Comparison of ENCODE assay signal across 22 cellular contexts in genomic region chr17:81931557-81932332, GRCh38. TPM values are rescaled to one million over a fixed set of nuclear protein-coding genes. Genes with fewer than 3 reads are reported as not detected.
A peak's percentile ranks its signal among the peaks of the same experiment; 100 is the strongest.
DNase-seq lines count a peak whose midpoint lies in the region; ATAC-seq and TF ChIP-seq lines count a peak whose summit lies in the region.
"Had no signal": no experiment of that assay in that cellular context is flagged by ENCODE, and none has a peak within 500 bp of the region (broad histone marks: within the 10 kb centered on the region; RNA-seq: fewer than 3 reads in every experiment).

No MANE protein-coding gene starts in this region.

- H3K27ac ChIP-seq in osteoblast (ENCODE audit: low read depth, low read length) = no peak overlapping the region
- H3K27ac ChIP-seq: heart left ventricle, lower lobe of right lung, pancreas, right lobe of liver, upper lobe of left lung had no signal

- peaks cover 12% of the 10 kb centered on the region for H3K36me3 ChIP-seq in osteoblast (ENCODE audit: insufficient read depth, low read length)
- H3K36me3 ChIP-seq: heart left ventricle, lower lobe of right lung, pancreas, right lobe of liver, upper lobe of left lung had no signal

- no peak overlapping the region for H3K4me3 ChIP-seq in osteoblast (ENCODE audit: insufficient read depth, low read length)
- H3K4me3 ChIP-seq: HAP-1, heart left ventricle, lower lobe of right lung, pancreas, right lobe of liver, upper lobe of left lung had no signal

- peaks cover 10% of the 10 kb centered on the region for H3K27me3 Mint-ChIP-seq in activated naive CD8-positive, alpha-beta T cell treated with anti-CD3 and anti-CD28 coated beads for 36 hours
- peaks cover 4% of the 10 kb centered on the region for H3K27me3 Mint-ChIP-seq in activated naive CD8-positive, alpha-beta T cell treated with anti-CD3 and anti-CD28 coated beads, Interleukin-2, amount 50 U/mL, for 24 hours
- H3K27me3 Mint-ChIP-seq in effector memory CD8-positive, alpha-beta T cell = peaks cover 6 to 50% of the 10 kb centered on the region in 2 donors

- no peak overlapping the region for H3K4me3 Mint-ChIP-seq in activated naive CD8-positive, alpha-beta T cell treated with anti-CD3 and anti-CD28 coated beads for 36 hours
- no peak overlapping the region for H3K4me3 Mint-ChIP-seq in activated naive CD8-positive, alpha-beta T cell treated with anti-CD3 and anti-CD28 coated beads, Interleukin-2, amount 50 U/mL, for 24 hours
- H3K4me3 Mint-ChIP-seq in effector memory CD8-positive, alpha-beta T cell = no peak overlapping the region
- H3K4me3 Mint-ChIP-seq: activated CD4-positive, alpha-beta T cell treated with anti-CD3 and anti-CD28 coated beads, Interleukin-2, amount 10 ng/mL, durations not matched to agents 7 days and 5 days; endodermal cell; immature natural killer cell had no signal

- peaks cover 18% of the 10 kb centered on the region for H4K20me1 ChIP-seq in osteoblast (ENCODE audit: insufficient read depth, low read length)

- peaks cover 26% of the 10 kb centered on the region for H3K4me1 Mint-ChIP-seq in activated naive CD8-positive, alpha-beta T cell treated with anti-CD3 and anti-CD28 coated beads for 36 hours
- H3K4me1 Mint-ChIP-seq in activated naive CD8-positive, alpha-beta T cell treated with anti-CD3 and anti-CD28 coated beads, Interleukin-2, amount 50 U/mL, for 24 hours = peaks cover 33% of the 10 kb centered on the region
- H3K4me1 Mint-ChIP-seq in effector memory CD8-positive, alpha-beta T cell (ENCODE audit: low read depth in 2 of 2) = peaks cover 5% of the 10 kb centered on the region in 2 donors
- H3K4me1 Mint-ChIP-seq: endodermal cell had no signal

- peaks cover 10% of the 10 kb centered on the region for H3K4me1 ChIP-seq in osteoblast (ENCODE audit: insufficient read depth, low read length)

- H3K9me3 ChIP-seq in osteoblast (ENCODE audit: low read depth, low read length) = no peaks in the 10 kb centered on the region
- H3K9me3 ChIP-seq: HAP-1, heart left ventricle, lower lobe of right lung, pancreas, right lobe of liver, upper lobe of left lung had no signal

- peak overlapping the region; percentile 35 for H3K27ac Mint-ChIP-seq in activated naive CD8-positive, alpha-beta T cell treated with anti-CD3 and anti-CD28 coated beads for 36 hours
- no peak overlapping the region for H3K27ac Mint-ChIP-seq in activated naive CD8-positive, alpha-beta T cell treated with anti-CD3 and anti-CD28 coated beads, Interleukin-2, amount 50 U/mL, for 24 hours
- no peak overlapping the region for H3K27ac Mint-ChIP-seq in effector memory CD8-positive, alpha-beta T cell
- H3K27ac Mint-ChIP-seq: activated CD4-positive, alpha-beta T cell treated with anti-CD3 and anti-CD28 coated beads, Interleukin-2, amount 10 ng/mL, durations not matched to agents 7 days and 5 days; endodermal cell; immature natural killer cell had no signal

- TF ChIP-seq POLR2A in Raji (IDR thresholded peaks at IDR 0.05; ENCODE audit: insufficient read depth, low read depth, low read length) = peak; percentile 58; the same call in 1 of the 2 replicates

- H3K27me3 ChIP-seq in osteoblast (ENCODE audit: insufficient read depth, low read length) = no peaks in the 10 kb centered on the region
- H3K27me3 ChIP-seq: pancreas, right lobe of liver had no signal

- H2AFZ ChIP-seq in osteoblast (ENCODE audit: low read length) = no peak overlapping the region

- no peaks in the 10 kb centered on the region for H3K9me3 Mint-ChIP-seq in activated naive CD8-positive, alpha-beta T cell treated with anti-CD3 and anti-CD28 coated beads for 36 hours
- H3K9me3 Mint-ChIP-seq in activated naive CD8-positive, alpha-beta T cell treated with anti-CD3 and anti-CD28 coated beads, Interleukin-2, amount 50 U/mL, for 24 hours = no peaks in the 10 kb centered on the region
- H3K9me3 Mint-ChIP-seq in effector memory CD8-positive, alpha-beta T cell = no peaks in the 10 kb centered on the region
- H3K9me3 Mint-ChIP-seq: activated CD4-positive, alpha-beta T cell treated with anti-CD3 and anti-CD28 coated beads, Interleukin-2, amount 10 ng/mL, durations not matched to agents 7 days and 5 days; endodermal cell; immature natural killer cell; stimulated activated naive CD8-positive, alpha-beta T cell treated with anti-CD3 and anti-CD28 coated beads, Interleukin-15, amount 100 ng/mL, for 72 hours had no signal

- H3K79me2 ChIP-seq in osteoblast (ENCODE audit: insufficient read depth, low read length) = peaks cover 9% of the 10 kb centered on the region

- DNase-seq in activated naive CD8-positive, alpha-beta T cell treated with anti-CD3 and anti-CD28 coated beads for 36 hours = no peak
- no peak for DNase-seq in activated naive CD8-positive, alpha-beta T cell treated with anti-CD3 and anti-CD28 coated beads, Interleukin-2, amount 50 U/mL, for 24 hours
- DNase-seq in NCI-H1694 treated with DMSO at 0.1 percent for 48 hours (lab: John Stamatoyannopoulos, UW) (peak; percentile 91), osteoblast (ENCODE audit: insufficient read length, low spot score, missing footprints) (peak; percentile 85), SW480 (ENCODE audit: low spot score) (no peak)
- DNase-seq in effector memory CD8-positive, alpha-beta T cell = no peak
- DNase-seq: activated CD4-positive, alpha-beta T cell treated with anti-CD3 and anti-CD28 coated beads, Interleukin-2, amount 10 ng/mL, durations not matched to agents 7 days and 5 days; activated CD8-positive, alpha-beta memory T cell treated with anti-CD3 and anti-CD28 coated beads, Interleukin-2, amount 50 U/mL, for 4 hours; activated gamma-delta T cell treated with Interleukin-2 at 50 U/mL for 16 hours; anterior cingulate cortex; endodermal cell; heart left ventricle; immature natural killer cell; lower lobe of right lung; PC-3; stimulated activated naive CD8-positive, alpha-beta T cell treated with anti-CD3 and anti-CD28 coated beads, Interleukin-15, amount 100 ng/mL, for 72 hours had no signal

- H3K36me3 Mint-ChIP-seq in activated naive CD8-positive, alpha-beta T cell treated with anti-CD3 and anti-CD28 coated beads for 36 hours = peaks cover 19% of the 10 kb centered on the region
- H3K36me3 Mint-ChIP-seq in activated naive CD8-positive, alpha-beta T cell treated with anti-CD3 and anti-CD28 coated beads, Interleukin-2, amount 50 U/mL, for 24 hours (ENCODE audit: low read depth) = peaks cover 19% of the 10 kb centered on the region
- peaks cover 14% of the 10 kb centered on the region for H3K36me3 Mint-ChIP-seq in effector memory CD8-positive, alpha-beta T cell (ENCODE audit: insufficient read depth)
- H3K36me3 Mint-ChIP-seq: immature natural killer cell had no signal

- ATAC-seq in activated naive CD8-positive, alpha-beta T cell treated with anti-CD3 and anti-CD28 coated beads, Interleukin-2, amount 50 U/mL, for 24 hours = no peak
- no peak for ATAC-seq in effector memory CD8-positive, alpha-beta T cell (replicated peaks)
- no peak for ATAC-seq in HG02973 (IDR thresholded peaks at IDR 0.05; ENCODE audit: unreplicated experiment)
- ATAC-seq: heart left ventricle; lower lobe of right lung; pancreas; PC-3; right lobe of liver; stimulated activated naive CD8-positive, alpha-beta T cell treated with anti-CD3 and anti-CD28 coated beads, Interleukin-15, amount 100 ng/mL, for 72 hours had no signal

- H3K4me2 ChIP-seq in osteoblast (ENCODE audit: insufficient read depth, low read length) = no peak overlapping the region

- no peak for TF ChIP-seq CTCF in osteoblast (IDR thresholded peaks at IDR 0.05; ENCODE audit: extremely low read depth, low read depth, low read length)

RNA-seq across cellular contexts. Expression of gene MAFG, which starts 4.2 kb away (rescaled TPM):
- total RNA-seq in activated naive CD8-positive, alpha-beta T cell treated with anti-CD3 and anti-CD28 coated beads for 36 hours = 10 to 100 TPM; 18.4 to 19.2 TPM
- 27.1 and 32.6 TPM in 2 replicates for total RNA-seq in osteoblast

RNA-seq across cellular contexts. Expression of gene PYCR1, which starts 5.4 kb away (rescaled TPM):
- total RNA-seq in activated naive CD8-positive, alpha-beta T cell treated with anti-CD3 and anti-CD28 coated beads for 36 hours = 100 to 1,000 TPM; 158 to 169 TPM
- total RNA-seq in osteoblast = 121 and 141 TPM in 2 replicates

RNA-seq across cellular contexts. Expression of gene SIRT7, which starts 13.8 kb away (rescaled TPM):
- total RNA-seq in activated naive CD8-positive, alpha-beta T cell treated with anti-CD3 and anti-CD28 coated beads for 36 hours = 10 to 100 TPM; 27.3 to 30.1 TPM
- 15.0 and 22.1 TPM in 2 replicates for total RNA-seq in osteoblast

RNA-seq across cellular contexts. Expression of gene MYADML2, which starts 15.3 kb away (rescaled TPM):
- not detected for total RNA-seq in activated naive CD8-positive, alpha-beta T cell treated with anti-CD3 and anti-CD28 coated beads for 36 hours
- total RNA-seq in osteoblast = not detected in 2 replicates
- total RNA-seq: activated CD4-positive, alpha-beta T cell treated with anti-CD3 and anti-CD28 coated beads, Interleukin-2, amount 10 ng/mL, durations not matched to agents 7 days and 5 days; endodermal cell; lower lobe of right lung; pancreas; PC-3; right lobe of liver; upper lobe of left lung had no signal

RNA-seq across cellular contexts. Expression of gene PCYT2, which starts 20.5 kb away (rescaled TPM):
- total RNA-seq in activated naive CD8-positive, alpha-beta T cell treated with anti-CD3 and anti-CD28 coated beads for 36 hours = 10 to 100 TPM; 20.8 to 21.4 TPM
- 61.6 and 67.0 TPM in 2 replicates for total RNA-seq in osteoblast

Comparison
In these comparisons a context has a peak if more than half of its experiments do, and no peak if none do; other contexts are left out.
1. DNase-seq: peak in NCI-H1694 treated with DMSO at 0.1 percent for 48 hours (single experiment) and osteoblast (single experiment); none in activated naive CD8-positive, alpha-beta T cell treated with anti-CD3 and anti-CD28 coated beads for 36 hours (single experiment), activated naive CD8-positive, alpha-beta T cell treated with anti-CD3 and anti-CD28 coated beads, Interleukin-2, amount 50 U/mL, for 24 hours (single experiment), effector memory CD8-positive, alpha-beta T cell (0 of 3) and SW480 (single experiment).